ENCODE assay signal across 4 cellular contexts in the genomic region with DNA sequence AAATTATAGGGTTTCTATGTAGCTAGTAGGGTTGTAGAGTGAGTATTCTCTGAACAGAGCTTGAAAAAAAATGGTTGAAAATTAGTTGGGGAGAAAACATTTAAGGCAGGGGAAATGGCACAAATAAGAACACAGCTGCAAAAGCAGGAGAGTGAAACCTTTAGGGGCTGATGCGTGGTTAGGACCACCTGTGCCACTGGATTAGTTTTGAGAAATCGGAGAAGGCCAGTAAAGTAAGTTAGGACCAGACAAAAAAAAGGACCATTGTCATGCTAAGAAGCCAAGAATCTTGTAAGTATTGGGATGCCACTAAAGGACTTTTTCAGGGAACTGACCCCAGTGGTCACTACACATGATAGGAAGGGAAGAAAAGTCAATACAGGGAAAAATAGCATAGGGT.
"Had no signal": no experiment of that assay in that cellular context is flagged by ENCODE, and none has a peak within 500 bp of the region (broad histone marks: within the 10 kb centered on the region; RNA-seq: fewer than 3 reads in every experiment).

No MANE protein-coding gene starts in this region.

- H3K36me3 ChIP-seq: HAP-1 had no signal

- H3K27ac ChIP-seq: HL-60 had no signal

- H3K4me3 ChIP-seq: HAP-1 had no signal

- H3K4me1 ChIP-seq: HAP-1 had no signal

- DNase-seq: GOT3, H7 had no signal
